ENCODE assay signal across 36 cellular contexts in the genomic region with DNA sequence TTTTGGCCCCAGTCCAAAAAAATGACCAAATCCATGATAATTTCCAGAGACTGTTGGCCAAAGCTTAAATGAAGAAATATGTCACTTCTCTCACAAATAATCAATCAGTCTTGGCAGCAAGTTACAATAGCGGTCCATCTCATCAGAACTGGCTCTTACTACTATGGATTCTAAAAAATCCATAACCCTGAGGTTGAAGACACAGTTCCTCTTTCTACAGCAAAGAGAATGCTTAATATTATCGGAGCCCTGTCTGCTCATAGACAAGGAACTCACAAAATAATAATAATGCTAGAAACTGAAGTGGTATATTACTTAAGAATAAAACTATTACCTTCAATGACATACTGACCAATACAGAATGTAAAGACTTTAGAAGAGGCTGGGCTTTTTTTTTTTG. TPM values are rescaled to one million over a fixed set of nuclear protein-coding genes. Genes with fewer than 3 reads are reported as not detected.
"Had no signal": no experiment of that assay in that cellular context is flagged by ENCODE, and none has a peak within 500 bp of the region (broad histone marks: within the 10 kb centered on the region; RNA-seq: fewer than 3 reads in every experiment).

No MANE protein-coding gene starts in this region.

- H2AFZ ChIP-seq: hepatocyte, neural progenitor cell, parathyroid adenoma had no signal

- ATAC-seq: activated CD8-positive, alpha-beta T cell treated with anti-CD3 and anti-CD28 coated beads for 36 hours; activated naive CD8-positive, alpha-beta T cell treated with anti-CD3 and anti-CD28 coated beads, Interleukin-2, amount 50 U/mL, for 24 hours; activated T-cell treated with anti-CD3 and anti-CD28 coated beads, Interleukin-2, amount 50 U/mL, for 4 hours; activated T-helper 17 cell treated with anti-CD3 and anti-CD28 coated beads, Interleukin-2, amount 50 U/mL, for 72 hours; gastroesophageal sphincter; left cardiac atrium; left ventricle myocardium superior; naive thymus-derived CD8-positive, alpha-beta T cell; psoas muscle; stimulated activated effector memory CD8-positive, alpha-beta T cell treated with anti-CD3 and anti-CD28 coated beads, Interleukin-12 subunit alpha, Interleukin-12 subunit beta, amount 100 ng/mL, for 72 hours; WTC11 had no signal

- H3K4me2 ChIP-seq: hepatocyte, neural progenitor cell had no signal

- H3K27ac ChIP-seq: gastroesophageal sphincter, hepatocyte, neural progenitor cell, parathyroid adenoma, psoas muscle, sigmoid colon, thoracic aorta, uterus had no signal

- H3K36me3 Mint-ChIP-seq: stimulated activated effector memory CD8-positive, alpha-beta T cell treated with anti-CD3 and anti-CD28 coated beads, Interleukin-12 subunit alpha, Interleukin-12 subunit beta, amount 100 ng/mL, for 72 hours; type B pancreatic cell had no signal

- H3K4me1 ChIP-seq: gastroesophageal sphincter, neural progenitor cell, parathyroid adenoma, psoas muscle, sigmoid colon, uterus had no signal

- H3K4me1 Mint-ChIP-seq: activated naive CD4-positive, alpha-beta T cell treated with anti-CD3 and anti-CD28 coated beads, Interleukin-2, amount 50 U/mL, for 24 hours; activated naive CD8-positive, alpha-beta T cell treated with anti-CD3 and anti-CD28 coated beads, Interleukin-2, amount 50 U/mL, for 24 hours; activated T-helper 17 cell treated with anti-CD3 and anti-CD28 coated beads, Interleukin-2, amount 50 U/mL, for 72 hours; naive thymus-derived CD8-positive, alpha-beta T cell; neural progenitor cell; stimulated activated effector memory CD8-positive, alpha-beta T cell treated with anti-CD3 and anti-CD28 coated beads, Interleukin-12 subunit alpha, Interleukin-12 subunit beta, amount 100 ng/mL, for 72 hours had no signal

- H3K9me3 Mint-ChIP-seq: activated T-cell treated with anti-CD3 and anti-CD28 coated beads, Interleukin-2, amount 50 U/mL, for 4 hours; activated T-helper 17 cell treated with anti-CD3 and anti-CD28 coated beads, Interleukin-2, amount 50 U/mL, for 72 hours; stimulated activated effector memory CD8-positive, alpha-beta T cell treated with anti-CD3 and anti-CD28 coated beads, Interleukin-12 subunit alpha, Interleukin-12 subunit beta, amount 100 ng/mL, for 72 hours; stimulated activated naive CD8-positive, alpha-beta T cell treated with anti-CD3 and anti-CD28 coated beads, Interleukin-15, Interleukin-2, amounts not matched to agents 100 ng/mL and 50 ng/mL, for 24 hours; type B pancreatic cell had no signal

- DNase-seq: activated CD4-positive, alpha-beta T cell treated with anti-CD3 and anti-CD28 coated beads for 1 hour; activated CD4-positive, alpha-beta T cell treated with anti-CD3 and anti-CD28 coated beads, Interleukin-2, amount 50 U/mL, for 1 hour; activated CD8-positive, alpha-beta T cell treated with anti-CD3 and anti-CD28 coated beads for 36 hours; activated gamma-delta T cell treated with Interleukin-2 at 50 U/mL for 16 hours; activated naive CD8-positive, alpha-beta T cell treated with anti-CD3 and anti-CD28 coated beads, Interleukin-2, amount 50 U/mL, for 24 hours; activated T-cell treated with anti-CD3 and anti-CD28 coated beads, Interleukin-2, amount 50 U/mL, for 4 hours; amygdala; caudate nucleus; islet precursor cell; left cardiac atrium; left ventricle myocardium superior; naive thymus-derived CD8-positive, alpha-beta T cell; occipital lobe; psoas muscle; sigmoid colon; small intestine; stimulated activated CD4-positive, alpha-beta T cell treated with anti-CD3 and anti-CD28 coated beads, Interleukin-4, amount 100 ng/mL, for 24 hours; uterus had no signal

- H3K36me3 ChIP-seq: gastroesophageal sphincter, neural progenitor cell, sigmoid colon, thoracic aorta, uterus had no signal

- H3K4me3 Mint-ChIP-seq: activated CD8-positive, alpha-beta T cell treated with anti-CD3 and anti-CD28 coated beads for 36 hours; activated naive CD4-positive, alpha-beta T cell treated with anti-CD3 and anti-CD28 coated beads, Interleukin-2, amount 50 U/mL, for 24 hours; activated naive CD8-positive, alpha-beta T cell treated with anti-CD3 and anti-CD28 coated beads, Interleukin-2, amount 50 U/mL, for 24 hours; activated T-cell treated with anti-CD3 and anti-CD28 coated beads, Interleukin-2, amount 50 U/mL, for 4 hours; activated T-helper 17 cell treated with anti-CD3 and anti-CD28 coated beads, Interleukin-2, amount 50 U/mL, for 72 hours; naive thymus-derived CD8-positive, alpha-beta T cell; neural progenitor cell; stimulated activated effector memory CD8-positive, alpha-beta T cell treated with anti-CD3 and anti-CD28 coated beads, Interleukin-12 subunit alpha, Interleukin-12 subunit beta, amount 100 ng/mL, for 72 hours; stimulated activated naive CD8-positive, alpha-beta T cell treated with anti-CD3 and anti-CD28 coated beads, Interleukin-15, Interleukin-2, amounts not matched to agents 100 ng/mL and 50 ng/mL, for 24 hours; type B pancreatic cell; WTC11 had no signal

- H3K27ac Mint-ChIP-seq: activated CD8-positive, alpha-beta T cell treated with anti-CD3 and anti-CD28 coated beads for 36 hours; activated naive CD4-positive, alpha-beta T cell treated with anti-CD3 and anti-CD28 coated beads, Interleukin-2, amount 50 U/mL, for 24 hours; activated naive CD8-positive, alpha-beta T cell treated with anti-CD3 and anti-CD28 coated beads, Interleukin-2, amount 50 U/mL, for 24 hours; activated T-helper 17 cell treated with anti-CD3 and anti-CD28 coated beads, Interleukin-2, amount 50 U/mL, for 72 hours; naive thymus-derived CD8-positive, alpha-beta T cell; neural progenitor cell; stimulated activated effector memory CD8-positive, alpha-beta T cell treated with anti-CD3 and anti-CD28 coated beads, Interleukin-12 subunit alpha, Interleukin-12 subunit beta, amount 100 ng/mL, for 72 hours; stimulated activated naive CD8-positive, alpha-beta T cell treated with anti-CD3 and anti-CD28 coated beads, Interleukin-15, Interleukin-2, amounts not matched to agents 100 ng/mL and 50 ng/mL, for 24 hours; type B pancreatic cell; WTC11 had no signal

- FAIRE-seq: endothelial cell of umbilical vein, small intestine had no signal

- H3K27me3 Mint-ChIP-seq: type B pancreatic cell had no signal

- H3K79me2 ChIP-seq: hepatocyte, parathyroid adenoma had no signal

- H3K4me3 ChIP-seq: gastroesophageal sphincter, hepatocyte, neural progenitor cell, psoas muscle, sigmoid colon, thoracic aorta, uterus had no signal

- H3K27me3 ChIP-seq: gastroesophageal sphincter, hepatocyte, neural progenitor cell, sigmoid colon, uterus had no signal

RNA-seq across cellular contexts. Expression of gene MS4A13, which starts 1.1 kb away (rescaled TPM):
- total RNA-seq: activated CD8-positive, alpha-beta T cell treated with anti-CD3 and anti-CD28 coated beads for 36 hours; activated T-cell treated with anti-CD3 and anti-CD28 coated beads, Interleukin-2, amount 50 U/mL, for 4 hours; activated T-helper 17 cell treated with anti-CD3 and anti-CD28 coated beads, Interleukin-2, amount 50 U/mL, for 72 hours; chondrocyte; endothelial cell of umbilical vein; fibroblast of lung; fibroblast of villous mesenchyme; gastroesophageal sphincter; hepatocyte; left cardiac atrium; left ventricle myocardium superior; lung microvascular endothelial cell; naive thymus-derived CD8-positive, alpha-beta T cell; occipital lobe; psoas muscle; sigmoid colon; subcutaneous adipose tissue; thoracic aorta; uterus; WTC11 had no signal
- polyA plus RNA-seq: endothelial cell of umbilical vein; esophagus; fibroblast of lung; hepatocyte; naive thymus-derived CD8-positive, alpha-beta T cell; psoas muscle; sigmoid colon; small intestine had no signal

RNA-seq across cellular contexts. Expression of gene MS4A12, which starts 21.5 kb away (rescaled TPM):
- total RNA-seq: activated CD8-positive, alpha-beta T cell treated with anti-CD3 and anti-CD28 coated beads for 36 hours; activated T-cell treated with anti-CD3 and anti-CD28 coated beads, Interleukin-2, amount 50 U/mL, for 4 hours; activated T-helper 17 cell treated with anti-CD3 and anti-CD28 coated beads, Interleukin-2, amount 50 U/mL, for 72 hours; chondrocyte; endothelial cell of umbilical vein; fibroblast of lung; fibroblast of villous mesenchyme; gastroesophageal sphincter; hepatocyte; left cardiac atrium; left ventricle myocardium superior; lung microvascular endothelial cell; naive thymus-derived CD8-positive, alpha-beta T cell; occipital lobe; psoas muscle; subcutaneous adipose tissue; thoracic aorta; uterus; WTC11 had no signal
- polyA plus RNA-seq: endothelial cell of umbilical vein; esophagus; fibroblast of lung; hepatocyte; naive thymus-derived CD8-positive, alpha-beta T cell; psoas muscle had no signal

RNA-seq across cellular contexts. Expression of gene MS4A1, which starts 58.4 kb away (rescaled TPM):
- total RNA-seq: chondrocyte, endothelial cell of umbilical vein, fibroblast of lung, fibroblast of villous mesenchyme, hepatocyte, left ventricle myocardium superior, lung microvascular endothelial cell, occipital lobe, sigmoid colon had no signal
- polyA plus RNA-seq: endothelial cell of umbilical vein, fibroblast of lung, hepatocyte had no signal
